1 cellular context compared by ENCODE assay signal in the genomic region with DNA sequence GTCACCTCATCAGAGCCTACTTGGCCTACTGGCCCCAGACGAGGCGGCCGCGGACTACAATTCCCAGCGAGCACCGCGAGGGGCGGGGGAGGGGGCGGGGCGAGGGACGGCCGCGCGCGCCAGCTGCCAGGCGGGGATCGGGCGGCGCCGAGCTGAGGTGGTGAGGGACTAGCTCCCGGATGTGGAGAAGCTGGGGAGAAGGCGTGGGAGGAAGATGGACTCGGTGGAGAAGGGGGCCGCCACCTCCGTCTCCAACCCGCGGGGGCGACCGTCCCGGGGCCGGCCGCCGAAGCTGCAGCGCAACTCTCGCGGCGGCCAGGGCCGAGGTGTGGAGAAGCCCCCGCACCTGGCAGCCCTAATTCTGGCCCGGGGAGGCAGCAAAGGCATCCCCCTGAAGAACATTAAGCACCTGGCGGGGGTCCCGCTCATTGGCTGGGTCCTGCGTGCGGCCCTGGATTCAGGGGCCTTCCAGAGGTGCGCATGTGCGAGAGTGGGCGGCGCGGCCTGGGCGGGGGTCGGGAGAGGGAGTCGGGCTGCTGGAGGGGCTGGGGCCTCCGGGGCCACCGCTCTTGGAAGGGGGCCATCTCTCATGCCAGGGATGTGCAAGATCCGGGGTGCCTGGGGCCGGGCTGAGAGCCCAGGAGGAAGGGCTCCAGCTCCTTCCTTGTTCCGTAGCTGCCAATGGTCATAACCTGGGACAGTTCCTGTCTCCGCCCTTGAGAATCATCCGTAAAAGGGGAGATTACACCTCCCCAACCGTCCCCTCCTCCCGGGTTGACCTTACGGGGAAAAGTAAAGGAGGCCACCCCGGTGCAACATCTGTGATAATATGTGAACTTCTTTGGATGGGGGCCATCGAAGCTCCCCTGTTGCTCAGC.
A peak's percentile ranks its signal among the peaks of the same experiment; 100 is the strongest.
TF ChIP-seq lines count a peak whose summit lies in the region.

A gene (plus strand): TSS at position 129 of the 878 bp plus-strand sequence. CDS start 86 bp downstream, at position 215.

TF ChIP-seq in K562, 482 proteins besides CTCF, POLR2A, EP300 and RAD21 (continued from another document and continues in another):
- TF ChIP-seq, protein P1, sequence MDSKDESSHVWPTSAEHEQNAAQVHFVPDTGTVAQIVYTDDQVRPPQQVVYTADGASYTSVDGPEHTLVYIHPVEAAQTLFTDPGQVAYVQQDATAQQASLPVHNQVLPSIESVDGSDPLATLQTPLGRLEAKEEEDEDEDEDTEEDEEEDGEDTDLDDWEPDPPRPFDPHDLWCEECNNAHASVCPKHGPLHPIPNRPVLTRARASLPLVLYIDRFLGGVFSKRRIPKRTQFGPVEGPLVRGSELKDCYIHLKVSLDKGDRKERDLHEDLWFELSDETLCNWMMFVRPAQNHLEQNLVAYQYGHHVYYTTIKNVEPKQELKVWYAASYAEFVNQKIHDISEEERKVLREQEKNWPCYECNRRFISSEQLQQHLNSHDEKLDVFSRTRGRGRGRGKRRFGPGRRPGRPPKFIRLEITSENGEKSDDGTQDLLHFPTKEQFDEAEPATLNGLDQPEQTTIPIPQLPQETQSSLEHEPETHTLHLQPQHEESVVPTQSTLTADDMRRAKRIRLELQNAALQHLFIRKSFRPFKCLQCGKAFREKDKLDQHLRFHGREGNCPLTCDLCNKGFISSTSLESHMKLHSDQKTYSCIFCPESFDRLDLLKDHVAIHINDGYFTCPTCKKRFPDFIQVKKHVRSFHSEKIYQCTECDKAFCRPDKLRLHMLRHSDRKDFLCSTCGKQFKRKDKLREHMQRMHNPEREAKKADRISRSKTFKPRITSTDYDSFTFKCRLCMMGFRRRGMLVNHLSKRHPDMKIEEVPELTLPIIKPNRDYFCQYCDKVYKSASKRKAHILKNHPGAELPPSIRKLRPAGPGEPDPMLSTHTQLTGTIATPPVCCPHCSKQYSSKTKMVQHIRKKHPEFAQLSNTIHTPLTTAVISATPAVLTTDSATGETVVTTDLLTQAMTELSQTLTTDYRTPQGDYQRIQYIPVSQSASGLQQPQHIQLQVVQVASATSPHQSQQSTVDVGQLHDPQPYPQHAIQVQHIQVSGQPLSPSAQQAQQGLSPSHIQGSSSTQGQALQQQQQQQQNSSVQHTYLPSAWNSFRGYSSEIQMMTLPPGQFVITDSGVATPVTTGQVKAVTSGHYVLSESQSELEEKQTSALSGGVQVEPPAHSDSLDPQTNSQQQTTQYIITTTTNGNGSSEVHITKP (IDR thresholded peaks at IDR 0.05; ENCODE audit: partially characterized antibody), result peak; percentile 7
- no peak for TF ChIP-seq ZNF274 (IDR thresholded peaks at IDR 0.05; ENCODE audit: borderline replicate concordance, low read depth, low read length)
- TF ChIP-seq, protein P2, sequence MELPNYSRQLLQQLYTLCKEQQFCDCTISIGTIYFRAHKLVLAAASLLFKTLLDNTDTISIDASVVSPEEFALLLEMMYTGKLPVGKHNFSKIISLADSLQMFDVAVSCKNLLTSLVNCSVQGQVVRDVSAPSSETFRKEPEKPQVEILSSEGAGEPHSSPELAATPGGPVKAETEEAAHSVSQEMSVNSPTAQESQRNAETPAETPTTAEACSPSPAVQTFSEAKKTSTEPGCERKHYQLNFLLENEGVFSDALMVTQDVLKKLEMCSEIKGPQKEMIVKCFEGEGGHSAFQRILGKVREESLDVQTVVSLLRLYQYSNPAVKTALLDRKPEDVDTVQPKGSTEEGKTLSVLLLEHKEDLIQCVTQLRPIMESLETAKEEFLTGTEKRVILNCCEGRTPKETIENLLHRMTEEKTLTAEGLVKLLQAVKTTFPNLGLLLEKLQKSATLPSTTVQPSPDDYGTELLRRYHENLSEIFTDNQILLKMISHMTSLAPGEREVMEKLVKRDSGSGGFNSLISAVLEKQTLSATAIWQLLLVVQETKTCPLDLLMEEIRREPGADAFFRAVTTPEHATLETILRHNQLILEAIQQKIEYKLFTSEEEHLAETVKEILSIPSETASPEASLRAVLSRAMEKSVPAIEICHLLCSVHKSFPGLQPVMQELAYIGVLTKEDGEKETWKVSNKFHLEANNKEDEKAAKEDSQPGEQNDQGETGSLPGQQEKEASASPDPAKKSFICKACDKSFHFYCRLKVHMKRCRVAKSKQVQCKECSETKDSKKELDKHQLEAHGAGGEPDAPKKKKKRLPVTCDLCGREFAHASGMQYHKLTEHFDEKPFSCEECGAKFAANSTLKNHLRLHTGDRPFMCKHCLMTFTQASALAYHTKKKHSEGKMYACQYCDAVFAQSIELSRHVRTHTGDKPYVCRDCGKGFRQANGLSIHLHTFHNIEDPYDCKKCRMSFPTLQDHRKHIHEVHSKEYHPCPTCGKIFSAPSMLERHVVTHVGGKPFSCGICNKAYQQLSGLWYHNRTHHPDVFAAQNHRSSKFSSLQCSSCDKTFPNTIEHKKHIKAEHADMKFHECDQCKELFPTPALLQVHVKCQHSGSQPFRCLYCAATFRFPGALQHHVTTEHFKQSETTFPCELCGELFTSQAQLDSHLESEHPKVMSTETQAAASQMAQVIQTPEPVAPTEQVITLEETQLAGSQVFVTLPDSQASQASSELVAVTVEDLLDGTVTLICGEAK (IDR thresholded peaks at IDR 0.05), result no peak
- TF ChIP-seq, protein P2 (CRISPR knock-in tag; IDR thresholded peaks at IDR 0.05), result no peak
- no peak for TF ChIP-seq PCBP1 (IDR thresholded peaks at IDR 0.05; ENCODE audit: low read depth, low read length, poor library complexity, severe bottlenecking)
- TF ChIP-seq MBD2 (IDR thresholded peaks at IDR 0.05; ENCODE audit: borderline replicate concordance, low read depth), result no peak
- TF ChIP-seq ZBTB1 (CRISPR knock-in tag; IDR thresholded peaks at IDR 0.05; ENCODE audit: borderline replicate concordance, low read depth), result no peak
- no peak for TF ChIP-seq BRD4 (IDR thresholded peaks at IDR 0.05)
- TF ChIP-seq GATAD2A (IDR thresholded peaks at IDR 0.05), result no peak
- no peak for TF ChIP-seq ZC3H8 (IDR thresholded peaks at IDR 0.05)
- no peak for TF ChIP-seq NFE2 (IDR thresholded peaks at IDR 0.05; ENCODE audit: low read depth)
- no peak for TF ChIP-seq TCF7L2 (IDR thresholded peaks at IDR 0.05; ENCODE audit: low read depth, low read length)
- TF ChIP-seq, protein P3, sequence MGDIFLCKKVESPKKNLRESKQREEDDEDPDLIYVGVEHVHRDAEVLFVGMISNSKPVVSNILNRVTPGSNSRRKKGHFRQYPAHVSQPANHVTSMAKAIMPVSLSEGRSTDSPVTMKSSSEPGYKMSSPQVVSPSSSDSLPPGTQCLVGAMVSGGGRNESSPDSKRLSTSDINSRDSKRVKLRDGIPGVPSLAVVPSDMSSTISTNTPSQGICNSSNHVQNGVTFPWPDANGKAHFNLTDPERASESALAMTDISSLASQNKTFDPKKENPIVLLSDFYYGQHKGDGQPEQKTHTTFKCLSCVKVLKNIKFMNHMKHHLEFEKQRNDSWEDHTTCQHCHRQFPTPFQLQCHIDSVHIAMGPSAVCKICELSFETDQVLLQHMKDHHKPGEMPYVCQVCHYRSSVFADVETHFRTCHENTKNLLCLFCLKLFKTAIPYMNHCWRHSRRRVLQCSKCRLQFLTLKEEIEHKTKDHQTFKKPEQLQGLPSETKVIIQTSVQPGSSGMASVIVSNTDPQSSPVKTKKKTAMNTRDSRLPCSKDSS (IDR thresholded peaks at IDR 0.05; ENCODE audit: low read depth, partially characterized antibody), result no peak
- no peak for TF ChIP-seq ZNF3 (CRISPR knock-in tag; IDR thresholded peaks at IDR 0.05)
- TF ChIP-seq CCAR2 (IDR thresholded peaks at IDR 0.05; ENCODE audit: low read depth, low read length), result no peak
- no peak for TF ChIP-seq RBM17 (IDR thresholded peaks at IDR 0.05; ENCODE audit: borderline replicate concordance, low read depth, low read length)
- no peak for TF ChIP-seq FOXP1 (CRISPR knock-in tag; IDR thresholded peaks at IDR 0.05)
- TF ChIP-seq SIX5 (IDR thresholded peaks at IDR 0.05; ENCODE audit: borderline replicate concordance in 1 of 2, insufficient read depth in 1 of 2, low read depth in 1 of 2, low read length in 2 of 2), result peak; percentile 34 to 62; a peak in 2 of 4 replicates
- no peak for TF ChIP-seq CHD1 (IDR thresholded peaks at IDR 0.05; ENCODE audit: low read length)
- TF ChIP-seq CBX5 (IDR thresholded peaks at IDR 0.05; ENCODE audit: borderline replicate concordance, low read depth), result no peak
- no peak for TF ChIP-seq NR2C2 (CRISPR knock-in tag; IDR thresholded peaks at IDR 0.05)
- TF ChIP-seq NR2C2 (tag; IDR thresholded peaks at IDR 0.05), result peak; percentile 38; the same call in 1 of the 2 replicates
- TF ChIP-seq, protein P4, sequence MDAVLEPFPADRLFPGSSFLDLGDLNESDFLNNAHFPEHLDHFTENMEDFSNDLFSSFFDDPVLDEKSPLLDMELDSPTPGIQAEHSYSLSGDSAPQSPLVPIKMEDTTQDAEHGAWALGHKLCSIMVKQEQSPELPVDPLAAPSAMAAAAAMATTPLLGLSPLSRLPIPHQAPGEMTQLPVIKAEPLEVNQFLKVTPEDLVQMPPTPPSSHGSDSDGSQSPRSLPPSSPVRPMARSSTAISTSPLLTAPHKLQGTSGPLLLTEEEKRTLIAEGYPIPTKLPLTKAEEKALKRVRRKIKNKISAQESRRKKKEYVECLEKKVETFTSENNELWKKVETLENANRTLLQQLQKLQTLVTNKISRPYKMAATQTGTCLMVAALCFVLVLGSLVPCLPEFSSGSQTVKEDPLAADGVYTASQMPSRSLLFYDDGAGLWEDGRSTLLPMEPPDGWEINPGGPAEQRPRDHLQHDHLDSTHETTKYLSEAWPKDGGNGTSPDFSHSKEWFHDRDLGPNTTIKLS (IDR thresholded peaks at IDR 0.05; ENCODE audit: borderline replicate concordance, low read depth), result no peak
- TF ChIP-seq, protein P5, sequence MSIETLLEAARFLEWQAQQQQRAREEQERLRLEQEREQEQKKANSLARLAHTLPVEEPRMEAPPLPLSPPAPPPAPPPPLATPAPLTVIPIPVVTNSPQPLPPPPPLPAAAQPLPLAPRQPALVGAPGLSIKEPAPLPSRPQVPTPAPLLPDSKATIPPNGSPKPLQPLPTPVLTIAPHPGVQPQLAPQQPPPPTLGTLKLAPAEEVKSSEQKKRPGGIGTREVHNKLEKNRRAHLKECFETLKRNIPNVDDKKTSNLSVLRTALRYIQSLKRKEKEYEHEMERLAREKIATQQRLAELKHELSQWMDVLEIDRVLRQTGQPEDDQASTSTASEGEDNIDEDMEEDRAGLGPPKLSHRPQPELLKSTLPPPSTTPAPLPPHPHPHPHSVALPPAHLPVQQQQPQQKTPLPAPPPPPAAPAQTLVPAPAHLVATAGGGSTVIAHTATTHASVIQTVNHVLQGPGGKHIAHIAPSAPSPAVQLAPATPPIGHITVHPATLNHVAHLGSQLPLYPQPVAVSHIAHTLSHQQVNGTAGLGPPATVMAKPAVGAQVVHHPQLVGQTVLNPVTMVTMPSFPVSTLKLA (conservative IDR thresholded peaks at IDR 0.05), result peak in 1 of 2 experiments; percentile 56; a peak in 2 of 4 replicates
- TF ChIP-seq GTF2A2 (tag; IDR thresholded peaks at IDR 0.05), result no peak
- TF ChIP-seq, protein P6, sequence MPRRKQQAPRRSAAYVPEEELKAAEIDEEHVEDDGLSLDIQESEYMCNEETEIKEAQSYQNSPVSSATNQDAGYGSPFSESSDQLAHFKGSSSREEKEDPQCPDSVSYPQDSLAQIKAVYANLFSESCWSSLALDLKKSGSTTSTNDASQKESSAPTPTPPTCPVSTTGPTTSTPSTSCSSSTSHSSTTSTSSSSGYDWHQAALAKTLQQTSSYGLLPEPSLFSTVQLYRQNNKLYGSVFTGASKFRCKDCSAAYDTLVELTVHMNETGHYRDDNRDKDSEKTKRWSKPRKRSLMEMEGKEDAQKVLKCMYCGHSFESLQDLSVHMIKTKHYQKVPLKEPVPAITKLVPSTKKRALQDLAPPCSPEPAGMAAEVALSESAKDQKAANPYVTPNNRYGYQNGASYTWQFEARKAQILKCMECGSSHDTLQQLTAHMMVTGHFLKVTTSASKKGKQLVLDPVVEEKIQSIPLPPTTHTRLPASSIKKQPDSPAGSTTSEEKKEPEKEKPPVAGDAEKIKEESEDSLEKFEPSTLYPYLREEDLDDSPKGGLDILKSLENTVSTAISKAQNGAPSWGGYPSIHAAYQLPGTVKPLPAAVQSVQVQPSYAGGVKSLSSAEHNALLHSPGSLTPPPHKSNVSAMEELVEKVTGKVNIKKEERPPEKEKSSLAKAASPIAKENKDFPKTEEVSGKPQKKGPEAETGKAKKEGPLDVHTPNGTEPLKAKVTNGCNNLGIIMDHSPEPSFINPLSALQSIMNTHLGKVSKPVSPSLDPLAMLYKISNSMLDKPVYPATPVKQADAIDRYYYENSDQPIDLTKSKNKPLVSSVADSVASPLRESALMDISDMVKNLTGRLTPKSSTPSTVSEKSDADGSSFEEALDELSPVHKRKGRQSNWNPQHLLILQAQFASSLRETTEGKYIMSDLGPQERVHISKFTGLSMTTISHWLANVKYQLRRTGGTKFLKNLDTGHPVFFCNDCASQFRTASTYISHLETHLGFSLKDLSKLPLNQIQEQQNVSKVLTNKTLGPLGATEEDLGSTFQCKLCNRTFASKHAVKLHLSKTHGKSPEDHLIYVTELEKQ (CRISPR knock-in tag; IDR thresholded peaks at IDR 0.05), result no peak
- no peak for TF ChIP-seq ZSCAN32 (CRISPR knock-in tag; IDR thresholded peaks at IDR 0.05)
- TF ChIP-seq, protein P7, sequence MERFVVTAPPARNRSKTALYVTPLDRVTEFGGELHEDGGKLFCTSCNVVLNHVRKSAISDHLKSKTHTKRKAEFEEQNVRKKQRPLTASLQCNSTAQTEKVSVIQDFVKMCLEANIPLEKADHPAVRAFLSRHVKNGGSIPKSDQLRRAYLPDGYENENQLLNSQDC (CRISPR knock-in tag; IDR thresholded peaks at IDR 0.05), result no peak
